31 cellular contexts compared by ENCODE assay signal in genomic region chr6:6908116-6908515, GRCh38.
"Had no signal": no experiment of that assay in that cellular context is flagged by ENCODE, and none has a peak within 500 bp of the region (broad histone marks: within the 10 kb centered on the region; RNA-seq: fewer than 3 reads in every experiment).

No MANE protein-coding gene starts in this region.

- DNase-seq: activated CD4-positive, alpha-beta memory T cell treated with anti-CD3 and anti-CD28 coated beads, Interleukin-2, amount 10 ng/mL, durations not matched to agents 7 days and 5 days; activated CD4-positive, alpha-beta T cell treated with anti-CD3 and anti-CD28 coated beads for 1 hour; activated CD4-positive, alpha-beta T cell treated with anti-CD3 and anti-CD28 coated beads for 36 hours; activated CD4-positive, alpha-beta T cell treated with anti-CD3 and anti-CD28 coated beads for 48 hours; activated CD4-positive, alpha-beta T cell treated with anti-CD3 and anti-CD28 coated beads, Interleukin-2, amount 10 ng/mL, durations not matched to agents 7 days and 5 days; activated CD4-positive, alpha-beta T cell treated with anti-CD3 and anti-CD28 coated beads, Interleukin-2, amount 50 U/mL, for 48 hours; activated CD4-positive, CD25-positive, alpha-beta regulatory T cell; activated CD8-positive, alpha-beta memory T cell treated with anti-CD3 and anti-CD28 coated beads for 24 hours; activated CD8-positive, alpha-beta memory T cell treated with anti-CD3 and anti-CD28 coated beads, Interleukin-2, amount 10 ng/mL, durations not matched to agents 7 days and 5 days; activated CD8-positive, alpha-beta memory T cell treated with anti-CD3 and anti-CD28 coated beads, Interleukin-2, amount 50 U/mL, for 48 hours; activated CD8-positive, alpha-beta T cell treated with anti-CD3 and anti-CD28 coated beads, Interleukin-2, amount 10 ng/mL, durations not matched to agents 7 days and 5 days; activated effector memory CD4-positive, alpha-beta T cell treated with Interleukin-2 at 50 U/mL for 16 hours; activated gamma-delta T cell; activated naive CD4-positive, alpha-beta T cell treated with anti-CD3 and anti-CD28 coated beads, Interleukin-2, amount 10 ng/mL, durations not matched to agents 7 days and 5 days; activated naive CD4-positive, alpha-beta T cell treated with Interleukin-2 at 50 U/mL for 16 hours; activated naive CD8-positive, alpha-beta T cell treated with anti-CD3 and anti-CD28 coated beads, Interleukin-2, amount 10 ng/mL, durations not matched to agents 7 days and 5 days; activated naive CD8-positive, alpha-beta T cell treated with anti-CD3 and anti-CD28 coated beads, Interleukin-2, amount 50 U/mL, for 24 hours; activated T-cell treated with anti-CD3 and anti-CD28 coated beads, Interleukin-2, amount 50 U/mL, for 24 hours; activated T-cell treated with anti-CD3 and anti-CD28 coated beads, Interleukin-2, amount 50 U/mL, for 48 hours; amygdala; anterior cingulate cortex; body of pancreas; brain microvascular endothelial cell; central memory CD4-positive, alpha-beta T cell; T-helper 1 cell; T-helper 2 cell; T-helper 9 cell had no signal

- ATAC-seq: activated CD4-positive, alpha-beta T cell treated with anti-CD3 and anti-CD28 coated beads for 36 hours; activated CD4-positive, CD25-positive, alpha-beta regulatory T cell treated with anti-CD3 and anti-CD28 coated beads, Interleukin-2, amount 50 U/mL, for 24 hours; activated CD8-positive, alpha-beta memory T cell treated with anti-CD3 and anti-CD28 coated beads, Interleukin-2, amount 10 ng/mL, durations not matched to agents 7 days and 5 days; activated CD8-positive, alpha-beta T cell treated with anti-CD3 and anti-CD28 coated beads, Interleukin-2, amount 10 ng/mL, durations not matched to agents 7 days and 5 days; activated naive CD8-positive, alpha-beta T cell treated with anti-CD3 and anti-CD28 coated beads, Interleukin-2, amount 50 U/mL, for 24 hours; body of pancreas; WTC11 had no signal

- H3K9me3 ChIP-seq: body of pancreas, breast epithelium had no signal

- H3K36me3 ChIP-seq: brain microvascular endothelial cell, breast epithelium had no signal

- H3K4me3 ChIP-seq: body of pancreas, breast epithelium had no signal

- H3K27ac ChIP-seq: body of pancreas, brain microvascular endothelial cell, breast epithelium, VCaP had no signal

- H3K4me1 ChIP-seq: breast epithelium had no signal

- H3K27me3 ChIP-seq: body of pancreas, brain microvascular endothelial cell, breast epithelium had no signal
